In genomic region chr22:46061431-46062231, GRCh38 we compare ENCODE assay signal across 1 cellular context.
TF ChIP-seq lines count a peak whose summit lies in the region.

No MANE protein-coding gene starts in this region.

TF ChIP-seq in HepG2, 621 proteins besides CTCF, POLR2A, EP300 and RAD21 (continued from another document and continues in another):
- TF ChIP-seq HNF1A (IDR thresholded peaks at IDR 0.05; ENCODE audit: low read depth) (no peak), HNF1A (CRISPR knock-in tag; IDR thresholded peaks at IDR 0.05; ENCODE audit: borderline replicate concordance) (no peak), FOXA3 (CRISPR knock-in tag; IDR thresholded peaks at IDR 0.05) (peak; percentile 56), ARNT2 (CRISPR knock-in tag; IDR thresholded peaks at IDR 0.05; ENCODE audit: low read depth) (0 out of 2 replicates have a peak, but pooled peaks have one; percentile 35), ZNF768 (CRISPR knock-in tag; IDR thresholded peaks at IDR 0.05) (0 out of 2 replicates have a peak, but pooled peaks have one; percentile 17), GFI1 (CRISPR knock-in tag; IDR thresholded peaks at IDR 0.05; ENCODE audit: borderline replicate concordance) (peak; percentile 16; the same call in 1 of the 2 replicates), ELK4 (CRISPR knock-in tag; IDR thresholded peaks at IDR 0.05; ENCODE audit: borderline replicate concordance) (no peak), MAF1 (CRISPR knock-in tag; IDR thresholded peaks at IDR 0.05; ENCODE audit: borderline replicate concordance) (no peak), ELF4 (CRISPR knock-in tag; IDR thresholded peaks at IDR 0.05; ENCODE audit: borderline replicate concordance) (no peak), ESRRA (CRISPR knock-in tag; IDR thresholded peaks at IDR 0.05; ENCODE audit: low read depth) (peak; percentile 56; the same call in 1 of the 2 replicates), ZNF432 (CRISPR knock-in tag; IDR thresholded peaks at IDR 0.05; ENCODE audit: borderline replicate concordance) (no peak), ISL2 (CRISPR knock-in tag; IDR thresholded peaks at IDR 0.05) (peak; percentile 26; the same call in 1 of the 2 replicates), GPN1 (CRISPR knock-in tag; IDR thresholded peaks at IDR 0.05; ENCODE audit: borderline replicate concordance) (no peak), ZNF670 (CRISPR knock-in tag; IDR thresholded peaks at IDR 0.05; ENCODE audit: borderline replicate concordance) (no peak), ZNF446 (CRISPR knock-in tag; IDR thresholded peaks at IDR 0.05) (no peak), MBD4 (IDR thresholded peaks at IDR 0.05; ENCODE audit: borderline replicate concordance, low read length) (no peak), MTA3 (CRISPR knock-in tag; IDR thresholded peaks at IDR 0.05) (no peak), FOXP4 (CRISPR knock-in tag; IDR thresholded peaks at IDR 0.05) (peak; percentile 33; the same call in 1 of the 2 replicates), SP4 (CRISPR knock-in tag; IDR thresholded peaks at IDR 0.05) (no peak), EZH2 (conservative IDR thresholded peaks at IDR 0.05; ENCODE audit: low read depth, low read length) (no peak), PLRG1 (conservative IDR thresholded peaks at IDR 0.05) (no peak), NR2F1 (CRISPR knock-in tag; IDR thresholded peaks at IDR 0.05) (peak; percentile 79 to 80; a peak in 3 of 4 replicates), RARA (CRISPR knock-in tag; IDR thresholded peaks at IDR 0.05) (peak; percentile 72), ZNF777 (CRISPR knock-in tag; IDR thresholded peaks at IDR 0.05) (peak; percentile 62), ZNF703 (CRISPR knock-in tag; IDR thresholded peaks at IDR 0.05; ENCODE audit: borderline replicate concordance) (peak; percentile 74; the same call in 1 of the 2 replicates), MED8 (CRISPR knock-in tag; IDR thresholded peaks at IDR 0.05; ENCODE audit: insufficient replicate concordance) (no peak), MAFF (IDR thresholded peaks at IDR 0.05; ENCODE audit: low read depth, low read length) (no peak), POLR2AphosphoS2 (IDR thresholded peaks at IDR 0.05; ENCODE audit: low read depth, low read length) (no peak), PRDM4 (CRISPR knock-in tag; IDR thresholded peaks at IDR 0.05; ENCODE audit: borderline replicate concordance) (no peak), ZFP91 (CRISPR knock-in tag; IDR thresholded peaks at IDR 0.05; ENCODE audit: borderline replicate concordance) (no peak), BCL3 (CRISPR knock-in tag; IDR thresholded peaks at IDR 0.05) (peak; percentile 56; the same call in 1 of the 2 replicates), ZNF558 (CRISPR knock-in tag; IDR thresholded peaks at IDR 0.05; ENCODE audit: borderline replicate concordance) (no peak), NFE2 (CRISPR knock-in tag; IDR thresholded peaks at IDR 0.05) (no peak), NR2F6 (IDR thresholded peaks at IDR 0.05) (peak; percentile 87), NR2F6 (CRISPR knock-in tag; IDR thresholded peaks at IDR 0.05) (peak; percentile 87), ZNF263 (CRISPR knock-in tag; IDR thresholded peaks at IDR 0.05) (no peak), SKI (IDR thresholded peaks at IDR 0.05; ENCODE audit: partially characterized antibody) (peak; percentile 13), ARID2 (CRISPR knock-in tag; IDR thresholded peaks at IDR 0.05; ENCODE audit: borderline replicate concordance) (no peak), MXD3 (CRISPR knock-in tag; IDR thresholded peaks at IDR 0.05) (no peak), ZNF775 (CRISPR knock-in tag; IDR thresholded peaks at IDR 0.05; ENCODE audit: borderline replicate concordance) (no peak), ONECUT2 (CRISPR knock-in tag; IDR thresholded peaks at IDR 0.05) (peak; percentile 56), ZNF441 (CRISPR knock-in tag; IDR thresholded peaks at IDR 0.05; ENCODE audit: borderline replicate concordance) (no peak), NR2F2 (IDR thresholded peaks at IDR 0.05; ENCODE audit: borderline replicate concordance, low read depth) (peak; percentile 97), MLXIP (CRISPR knock-in tag; IDR thresholded peaks at IDR 0.05; ENCODE audit: borderline replicate concordance) (no peak), E2F2 (CRISPR knock-in tag; IDR thresholded peaks at IDR 0.05; ENCODE audit: borderline replicate concordance) (no peak), KLF15 (CRISPR knock-in tag; IDR thresholded peaks at IDR 0.05; ENCODE audit: borderline replicate concordance) (no peak), RXRA (CRISPR knock-in tag; IDR thresholded peaks at IDR 0.05) (peak; percentile 35; the same call in 1 of the 2 replicates), HNF4A (CRISPR knock-in tag; IDR thresholded peaks at IDR 0.05) (peak; percentile 56), SRF (IDR thresholded peaks at IDR 0.05; ENCODE audit: low read depth, low read length) (no peak), HHEX (CRISPR knock-in tag; IDR thresholded peaks at IDR 0.05) (peak; percentile 20; the same call in 1 of the 2 replicates), TBX2 (CRISPR knock-in tag; IDR thresholded peaks at IDR 0.05; ENCODE audit: borderline replicate concordance) (peak; percentile 74), ZNF33B (CRISPR knock-in tag; IDR thresholded peaks at IDR 0.05) (no peak)
